8 cellular contexts compared by ENCODE assay signal in the genomic region with DNA sequence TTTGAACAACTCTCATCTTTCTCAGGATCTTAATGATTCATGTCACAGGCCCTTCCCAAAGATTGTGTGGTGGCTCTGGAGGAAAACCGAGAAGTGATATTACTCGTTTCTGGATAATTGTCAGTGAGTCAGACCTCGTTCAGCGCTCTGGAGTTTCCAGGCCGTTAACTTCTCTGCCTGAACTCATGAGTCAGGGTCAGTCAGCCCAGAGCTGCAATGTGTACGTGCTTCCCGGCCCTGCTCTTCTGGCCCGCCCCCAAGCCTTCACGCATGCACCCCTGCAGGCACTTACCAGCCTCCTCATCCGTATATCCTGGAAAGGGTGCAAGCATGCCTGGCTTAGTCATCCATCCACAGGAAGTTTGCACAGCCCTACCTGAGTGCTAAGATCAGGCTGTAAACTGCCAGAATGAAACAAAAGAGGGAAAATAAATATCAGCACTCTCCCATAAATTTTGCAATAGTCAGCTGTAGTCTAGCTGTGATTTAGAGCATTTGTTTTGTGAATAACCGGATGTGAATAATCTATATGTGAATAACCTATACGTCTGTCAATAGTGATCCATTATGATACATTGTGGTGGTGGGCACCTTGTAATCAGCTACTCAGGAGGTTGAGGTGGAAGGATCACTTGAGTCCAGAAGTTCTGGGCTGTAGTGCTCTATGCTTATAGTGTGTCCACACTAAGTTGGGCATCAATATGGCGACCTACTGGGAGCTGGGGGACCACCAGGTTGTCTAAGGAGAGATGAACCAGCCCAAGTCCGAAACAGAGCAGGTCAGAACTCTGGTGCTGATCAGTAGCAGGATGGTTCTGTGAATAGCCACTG. TPM values are rescaled to one million over a fixed set of nuclear protein-coding genes. Genes with fewer than 3 reads are reported as not detected.
DNase-seq lines count a peak whose midpoint lies in the region; ATAC-seq and TF ChIP-seq lines count a peak whose summit lies in the region.

No MANE protein-coding gene starts in this region.

- in situ Hi-C loops in brain microvascular endothelial cell (cut with HindIII; ENCODE audit: low pct_ligation_motif_present, low sequenced_read_pairs), result no loop called here

- TF ChIP-seq EP300 in suprapubic skin (IDR thresholded peaks at IDR 0.05), result no peak

- H3K27ac ChIP-seq in brain microvascular endothelial cell, result peak overlapping the region; percentile 66
- H3K27ac ChIP-seq in lower lobe of right lung, result peak overlapping the region; percentile 60
- H3K27ac ChIP-seq in suprapubic skin, result peak overlapping the region; percentile 77

- peaks cover 26% of the 10 kb centered on the region for H3K4me1 ChIP-seq in lower lobe of right lung
- H3K4me1 ChIP-seq in suprapubic skin, result peaks cover 45% of the 10 kb centered on the region

- ATAC-seq in HG02973 (IDR thresholded peaks at IDR 0.05; ENCODE audit: unreplicated experiment) (peak; percentile 47), lower lobe of right lung (peak; percentile 95)

- H3K36me3 ChIP-seq in brain microvascular endothelial cell (replicated peaks), result no peaks in the 10 kb centered on the region
- no peaks in the 10 kb centered on the region for H3K36me3 ChIP-seq in lower lobe of right lung
- H3K36me3 ChIP-seq in suprapubic skin, result no peaks in the 10 kb centered on the region

- H3K27me3 ChIP-seq in brain microvascular endothelial cell (replicated peaks), result no peaks in the 10 kb centered on the region
- H3K27me3 ChIP-seq in lower lobe of right lung (ENCODE audit: low read depth), result no peaks in the 10 kb centered on the region
- H3K27me3 ChIP-seq in suprapubic skin, result no peaks in the 10 kb centered on the region

- H3K9me3 ChIP-seq in lower lobe of right lung, result no peaks in the 10 kb centered on the region
- no peaks in the 10 kb centered on the region for H3K9me3 ChIP-seq in suprapubic skin

- TF ChIP-seq POLR2A in suprapubic skin (IDR thresholded peaks at IDR 0.05), result no peak

- intact Hi-C loops in lower lobe of right lung (cut with DNase I), result no loop called here

- 25% methylated on average over 14 of the region's 14 CpGs for WGBS in suprapubic skin

- H3K4me3 ChIP-seq in brain microvascular endothelial cell (ENCODE audit: low read depth, low read length) (no peak overlapping the region), lower lobe of right lung (no peak overlapping the region), suprapubic skin (no peak overlapping the region)

- TF ChIP-seq CTCF in brain microvascular endothelial cell (IDR thresholded peaks at IDR 0.05; ENCODE audit: low read depth, low read length, missing control alignments) (no peak), lower lobe of right lung (IDR thresholded peaks at IDR 0.05) (no peak), suprapubic skin (IDR thresholded peaks at IDR 0.05) (no peak)

- peak; percentile 100 for DNase-seq in Daoy (ENCODE audit: low read depth)
- peak; percentile 78 for DNase-seq in NOMO-1 treated with DMSO at 0.1 percent for 48 hours (lab: John Stamatoyannopoulos, UW; ENCODE audit: unreplicated experiment)
- peak; percentile 98 for DNase-seq in brain microvascular endothelial cell
- DNase-seq in lower lobe of right lung, result peak; percentile 87
- DNase-seq in suprapubic skin (ENCODE audit: low spot score in 2 of 2), result peak in 1 of 2 donors; percentile 80
- no peak for DNase-seq in NCI-H1930 (lab: John Stamatoyannopoulos, UW)
- no peak for DNase-seq in epidermal melanocyte (ENCODE audit: insufficient read length, low spot score)

RNA-seq across cellular contexts. Expression of gene SEMA4B, which starts 35.3 kb away (rescaled TPM):
- 16.2 and 31.4 TPM in 2 replicates for total RNA-seq in Daoy (2014; rRNA removed; shearing (Covaris generic))
- 48.1 TPM for total RNA-seq in lower lobe of right lung
- total RNA-seq in suprapubic skin, result 100 to 1,000 TPM in 2 of 4 donors, 10 to 100 TPM in 2; 81.7 to 146 (median 116) TPM

Comparison
In these comparisons a context has a peak if more than half of its experiments do, and no peak if none do; other contexts are left out.
1. DNase-seq: peak in Daoy (single experiment), NOMO-1 treated with DMSO at 0.1 percent for 48 hours (single experiment), brain microvascular endothelial cell (single experiment) and lower lobe of right lung (single experiment); none in NCI-H1930 (0 of 2) and epidermal melanocyte (single experiment).
2. Peak in every context shown above with its lines, with median percentiles within 50 percentile points of each other: H3K27ac ChIP-seq.